16 cellular contexts compared by ENCODE assay signal in the genomic region with DNA sequence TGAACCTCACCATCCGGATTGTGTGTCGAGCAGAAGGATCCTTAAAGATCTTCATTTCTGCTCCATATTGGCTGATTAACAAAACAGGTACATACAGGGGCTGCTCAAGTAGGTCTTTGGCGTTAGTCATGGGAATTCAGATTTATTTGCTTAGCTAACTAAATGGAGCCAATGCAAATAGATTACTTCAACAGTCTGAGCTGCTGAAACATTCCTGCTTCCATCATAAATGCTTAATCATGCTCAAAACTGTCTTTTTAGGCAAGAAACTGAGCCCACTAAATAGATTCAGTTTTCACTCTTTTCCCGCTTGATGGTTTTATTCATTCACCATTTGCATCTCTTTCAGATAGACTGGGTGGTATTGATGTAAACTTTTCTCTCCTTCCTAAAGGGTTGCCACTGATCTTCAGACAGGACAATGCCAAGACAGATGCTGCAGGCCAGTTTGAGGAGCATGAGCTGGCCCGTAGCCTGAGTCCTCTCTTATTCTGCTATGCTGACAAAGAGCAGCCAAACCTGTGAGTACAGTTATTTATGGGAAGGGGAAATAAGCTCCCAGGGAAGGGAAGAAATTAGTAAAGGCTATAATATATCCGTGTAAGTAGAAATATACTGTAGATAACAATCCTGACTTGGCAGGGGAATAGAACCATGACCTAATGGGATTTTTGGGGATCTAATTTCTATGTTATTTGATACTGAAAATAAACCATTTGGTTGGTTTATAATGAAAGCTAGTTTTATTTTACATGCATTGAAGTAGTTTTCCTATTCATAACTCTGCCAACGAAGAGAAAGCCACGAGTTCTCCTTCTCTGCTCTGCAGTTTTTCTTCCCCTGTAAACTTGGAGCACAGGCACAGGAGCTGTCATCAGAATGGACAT.
DNase-seq lines count a peak whose midpoint lies in the region; ATAC-seq and TF ChIP-seq lines count a peak whose summit lies in the region.
"Had no signal": no experiment of that assay in that cellular context is flagged by ENCODE, and none has a peak within 500 bp of the region (broad histone marks: within the 10 kb centered on the region; RNA-seq: fewer than 3 reads in every experiment).

No MANE protein-coding gene starts in this region.

- peaks cover 26% of the 10 kb centered on the region for H3K4me1 ChIP-seq in PC-3 (ENCODE audit: insufficient read depth, low read length)
- no peaks in the 10 kb centered on the region for H3K4me1 ChIP-seq in prostate gland (replicated peaks)
- H3K4me1 ChIP-seq: SJSA1 had no signal

- no peaks in the 10 kb centered on the region for H4K20me1 ChIP-seq in PC-3 (ENCODE audit: low read length)

- TF ChIP-seq POLR2A in prostate gland (IDR thresholded peaks at IDR 0.05), result no peak

- H3K36me3 ChIP-seq in PC-3 (ENCODE audit: low read depth, low read length) (peaks cover 27% of the 10 kb centered on the region), prostate gland (no peaks in the 10 kb centered on the region)

- TF ChIP-seq CTCF in PC-3 (conservative IDR thresholded peaks at IDR 0.05; ENCODE audit: low read depth, low read length), result no peak
- TF ChIP-seq CTCF in fibroblast of pulmonary artery (IDR thresholded peaks at IDR 0.05; ENCODE audit: low read length, missing control alignments), result no peak
- no peak for TF ChIP-seq CTCF in prostate gland (IDR thresholded peaks at IDR 0.05)
- TF ChIP-seq CTCF in GM13976 (IDR thresholded peaks at IDR 0.05; ENCODE audit: borderline replicate concordance, control extremely low read depth, extremely low read depth, insufficient read depth, missing control alignments), result no peak

- H3K27me3 ChIP-seq in PC-3 (ENCODE audit: low read length) (no peaks in the 10 kb centered on the region), prostate gland (replicated peaks; ENCODE audit: insufficient read depth) (no peaks in the 10 kb centered on the region)
- H3K27me3 ChIP-seq: SJSA1 had no signal

- peak overlapping the region; percentile 54 for H3K4me2 ChIP-seq in PC-3 (ENCODE audit: low read length)

- WGBS in prostate gland, result 16% methylated on average over 8 of the region's 8 CpGs

- in situ Hi-C loops in Caki2 (cut with HindIII; ENCODE audit: low pct_unique_long_range_greater_than_20kb, low sequenced_read_pairs), result no loop called here
- in situ Hi-C loops in GM13976 (cut with MboI; ENCODE audit: low sequenced_read_pairs, unreplicated experiment), result no loop called here

- DNase-seq in Caki2 (ENCODE audit: low read depth) (peak; percentile 37), PC-3 (peak; percentile 88), fibroblast of pulmonary artery (ENCODE audit: low read depth) (peak; percentile 14), prostate gland (ENCODE audit: low spot score) (peak; percentile 73), GM13976 (ENCODE audit: low spot score) (no peak), hepatic stellate cell (ENCODE audit: low spot score) (no peak)
- DNase-seq in activated CD4-positive, alpha-beta T cell treated with anti-CD3 and anti-CD28 coated beads, Interleukin-2, amount 50 U/mL, for 1 hour, result no peak
- no peak for DNase-seq in central memory CD4-positive, alpha-beta T cell
- DNase-seq: activated CD8-positive, alpha-beta memory T cell treated with anti-CD3 and anti-CD28 coated beads, Interleukin-2, amount 50 U/mL, for 4 hours; anterior cingulate cortex; erythroblast; GDM1; naive B cell; NCI-H510A had no signal

- 0 out of 2 replicates have a peak overlapping the region, but pooled peaks have one; percentile 8 for H2AFZ ChIP-seq in PC-3 (ENCODE audit: low read length)

- POLR2A ChIA-PET in PC-3 (lab: Charles Lee; ENCODE audit: unreplicated experiment), result interaction anchor here (0.7 to 1.3 kb wide), 3 partner anchors 24 to 619 kb away, joined by 3 to 5 read pairs (median 4); no protein-coding TSS in a partner anchor

- intact Hi-C loops in PC-3 (cut with micrococcal nuclease) (loop anchor here (1.0 to 5.0 kb wide), 5 partner anchors 12 to 121 kb away; no protein-coding TSS in a partner anchor), prostate gland (cut with DNase I) (no loop called here)

- no peaks in the 10 kb centered on the region for H3K9me2 ChIP-seq in PC-3 (replicated peaks; ENCODE audit: low read length)

- TSS peak; percentile 64 for BruUV-seq in PC-3 (replicated peaks; lab: Mats Ljungman, UMichigan)

- H3K4me3 ChIP-seq in PC-3 (ENCODE audit: low read length), result peak overlapping the region; percentile 30; the same call in 1 of the 2 replicates
- H3K4me3 ChIP-seq in fibroblast of pulmonary artery (replicated peaks; ENCODE audit: low read depth, low read length), result no peak overlapping the region
- no peak overlapping the region for H3K4me3 ChIP-seq in prostate gland
- H3K4me3 ChIP-seq: SJSA1 had no signal

- H3K79me2 ChIP-seq in PC-3 (ENCODE audit: low read length), result no peaks in the 10 kb centered on the region

- H3F3A ChIP-seq in PC-3 (ENCODE audit: low read length, unreplicated experiment), result peaks cover 9% of the 10 kb centered on the region

- CTCF ChIA-PET in PC-3 (lab: Charles Lee), result interaction anchor here (0.6 to 1.3 kb wide), 4 partner anchors 51 to 303 kb away, joined by 4 to 16 read pairs (median 5); no protein-coding TSS in a partner anchor

- peak overlapping the region; percentile 90 for H3K27ac ChIP-seq in PC-3 (ENCODE audit: low read length)
- peak overlapping the region; percentile 41 to 61 for H3K27ac ChIP-seq in prostate gland
- H3K27ac ChIP-seq: HL-60, SJSA1 had no signal

- peak overlapping the region; percentile 45 for H3K9ac ChIP-seq in PC-3 (ENCODE audit: low read length)

- H3K9me3 ChIP-seq in PC-3 (ENCODE audit: low read length) (no peaks in the 10 kb centered on the region), prostate gland (no peaks in the 10 kb centered on the region)
- H3K9me3 ChIP-seq: SJSA1 had no signal

- ATAC-seq in PC-3, result peak; percentile 96

Comparison
In these comparisons a context has a peak if more than half of its experiments do, and no peak if none do; other contexts are left out.
1. DNase-seq: peak in Caki2 (single experiment), PC-3 (single experiment), fibroblast of pulmonary artery (single experiment) and prostate gland (single experiment); none in activated CD4-positive, alpha-beta T cell treated with anti-CD3 and anti-CD28 coated beads, Interleukin-2, amount 50 U/mL, for 1 hour (single experiment), GM13976 (single experiment), hepatic stellate cell (single experiment) and central memory CD4-positive, alpha-beta T cell (single experiment).